In genomic region chr2:55718165-55719008, GRCh38 we compare ENCODE assay signal across 8 cellular contexts. TPM values are rescaled to one million over a fixed set of nuclear protein-coding genes. Genes with fewer than 3 reads are reported as not detected.
A peak's percentile ranks its signal among the peaks of the same experiment; 100 is the strongest.
DNase-seq lines count a peak whose midpoint lies in the region; ATAC-seq and TF ChIP-seq lines count a peak whose summit lies in the region.

No MANE protein-coding gene starts in this region.

- CTCF ChIA-PET in AG04450 (lab: Charles Lee) = interaction anchor here (0.6 to 8.9 kb wide), 72 partner anchors 9 to 465 kb away, joined by 3 to 137 read pairs (median 5); partner anchors contain the start of gene CCDC85A

- no peak overlapping the region for H3K27ac ChIP-seq in AG04450 (ENCODE audit: low read depth, low read length)

- H3K4me3 ChIP-seq in AG04450 (ENCODE audit: low read depth, low read length) = no peak overlapping the region

- H3K27me3 ChIP-seq in AG04450 (ENCODE audit: control insufficient read depth, insufficient read depth, low read length) = peaks cover 3% of the 10 kb centered on the region

- TF ChIP-seq CTCF in AG04450 (IDR thresholded peaks at IDR 0.05; ENCODE audit: low read depth, low read length) = peak; percentile 85
- peak; percentile 77 for TF ChIP-seq CTCF in GM12873 (IDR thresholded peaks at IDR 0.05; ENCODE audit: insufficient read depth, low read depth, low read length, missing control alignments)

- POLR2A ChIA-PET in AG04450 (lab: Yijun Ruan, JAX) = no interaction called here

- ATAC-seq in HG03378 (IDR thresholded peaks at IDR 0.05; ENCODE audit: unreplicated experiment) = peak; percentile 59

- no peaks in the 10 kb centered on the region for H3K9me3 ChIP-seq in AG04450 (ENCODE audit: control insufficient read depth, insufficient read depth, low read length)

- peak; percentile 43 for DNase-seq in AG04450 (ENCODE audit: low read depth, low spot score)
- peak; percentile 56 for DNase-seq in NCI-H774 (lab: John Stamatoyannopoulos, UW)
- peak; percentile 9 for DNase-seq in activated T-cell treated with anti-CD3 and anti-CD28 coated beads for 48 hours (ENCODE audit: low read depth)
- DNase-seq in glomerular endothelial cell (ENCODE audit: extremely low read depth, low read depth, low spot score) = peak; percentile 69
- peak; percentile 39 for DNase-seq in pulmonary artery endothelial cell (ENCODE audit: low read depth, low spot score)
- no peak for DNase-seq in stimulated activated naive CD4-positive, alpha-beta T cell treated with Interleukin-2 at 50 U/mL for 16 hours (lab: John Stamatoyannopoulos, UW)

RNA-seq across cellular contexts. Expression of gene PNPT1, which starts 24.7 kb away (rescaled TPM):
- polyA plus RNA-seq in AG04450 (2011; rRNA removed) = 11.5 and 15.9 TPM in 2 replicates
- polyA minus RNA-seq in AG04450 (2011; rRNA and poly(A)+ RNA removed) = 4.6 and 7.2 TPM in 2 replicates
- total RNA-seq in glomerular endothelial cell (14.0 and 26.0 TPM in 2 replicates), pulmonary artery endothelial cell (28.0 and 34.0 TPM in 2 replicates)
